ENCODE assay signal across 11 cellular contexts in the genomic region with DNA sequence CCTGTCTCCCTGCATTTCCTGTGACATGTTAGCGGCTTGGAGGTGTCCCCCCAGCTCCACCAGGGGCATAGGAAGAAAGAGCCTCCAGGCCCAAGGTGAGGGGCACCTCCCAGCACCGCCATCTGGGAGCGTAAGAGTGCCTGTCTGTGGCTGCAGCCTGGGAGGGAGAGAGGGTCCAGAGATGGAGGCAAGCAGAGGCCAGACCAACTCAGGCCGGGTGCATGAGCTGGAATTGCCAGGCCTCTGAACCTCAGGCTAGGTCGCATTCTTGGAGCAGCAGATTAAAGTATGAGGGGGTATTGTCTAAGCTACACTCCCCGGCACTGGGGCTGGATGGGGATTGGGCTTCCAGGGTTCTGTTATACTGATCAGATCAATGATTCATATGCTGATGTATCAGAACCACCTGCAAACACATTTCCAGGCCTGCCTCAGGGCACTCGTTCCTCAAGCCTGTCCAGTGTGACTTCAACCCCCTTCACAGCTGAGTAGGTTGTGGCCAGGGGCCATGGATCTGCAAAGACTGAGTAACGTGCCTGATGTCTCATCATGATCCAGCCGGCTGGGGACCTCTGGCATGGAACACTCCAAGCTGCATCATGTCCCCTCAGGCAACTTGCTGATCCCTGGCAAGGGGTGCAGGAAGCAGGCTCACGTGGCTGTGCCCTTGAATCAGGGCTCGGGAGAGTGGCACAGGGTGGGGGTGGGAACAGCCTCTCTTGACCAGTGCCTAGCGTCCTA.
A peak's percentile ranks its signal among the peaks of the same experiment; 100 is the strongest.
DNase-seq lines count a peak whose midpoint lies in the region; TF ChIP-seq lines count a peak whose summit lies in the region.
"Had no signal": no experiment of that assay in that cellular context is flagged by ENCODE, and none has a peak within 500 bp of the region (broad histone marks: within the 10 kb centered on the region; RNA-seq: fewer than 3 reads in every experiment).

No MANE protein-coding gene starts in this region.

- POLR2A ChIA-PET in activated CD4-positive, alpha-beta memory T cell treated with anti-CD3 and anti-CD28 coated beads for 36 hours (lab: Charles Lee), result no interaction called here

- peaks cover 32% of the 10 kb centered on the region for H3K4me1 Mint-ChIP-seq in activated naive CD4-positive, alpha-beta T cell treated with anti-CD3 and anti-CD28 coated beads, Interleukin-2, amount 10 ng/mL, durations not matched to agents 7 days and 5 days
- H3K4me1 Mint-ChIP-seq in activated CD4-positive, alpha-beta memory T cell treated with anti-CD3 and anti-CD28 coated beads for 36 hours (ENCODE audit: low read depth), result peaks cover 27% of the 10 kb centered on the region

- no peaks in the 10 kb centered on the region for H3K27me3 ChIP-seq in brain microvascular endothelial cell (replicated peaks)

- intact Hi-C loops in activated CD4-positive, alpha-beta memory T cell treated with anti-CD3 and anti-CD28 coated beads for 36 hours (cut with micrococcal nuclease), result no loop called here

- no peak for DNase-seq in activated naive CD4-positive, alpha-beta T cell treated with anti-CD3 and anti-CD28 coated beads, Interleukin-2, amount 10 ng/mL, durations not matched to agents 7 days and 5 days
- DNase-seq in activated naive CD4-positive, alpha-beta T cell (lab: John Stamatoyannopoulos, UW), result no peak
- DNase-seq in activated CD4-positive, alpha-beta memory T cell treated with anti-CD3 and anti-CD28 coated beads for 36 hours, result no peak
- DNase-seq in foreskin melanocyte (peak; percentile 68), midbrain (lab: John Stamatoyannopoulos, UW) (no peak), brain microvascular endothelial cell (no peak), NCI-H2227 treated with DMSO at 0.1 percent for 48 hours (lab: John Stamatoyannopoulos, UW) (no peak)
- DNase-seq: NCI-H1694 treated with DMSO at 0.1 percent for 48 hours, T-helper 9 cell had no signal

- peaks cover 3% of the 10 kb centered on the region for H3K27me3 Mint-ChIP-seq in activated naive CD4-positive, alpha-beta T cell treated with anti-CD3 and anti-CD28 coated beads, Interleukin-2, amount 10 ng/mL, durations not matched to agents 7 days and 5 days
- no peaks in the 10 kb centered on the region for H3K27me3 Mint-ChIP-seq in activated CD4-positive, alpha-beta memory T cell treated with anti-CD3 and anti-CD28 coated beads for 36 hours

- H3K27ac ChIP-seq in temporal lobe (ENCODE audit: low read depth, low read length), result peak overlapping the region; percentile 30
- no peak overlapping the region for H3K27ac ChIP-seq in brain microvascular endothelial cell

- H3K36me3 Mint-ChIP-seq in activated naive CD4-positive, alpha-beta T cell treated with anti-CD3 and anti-CD28 coated beads, Interleukin-2, amount 10 ng/mL, durations not matched to agents 7 days and 5 days, result peaks cover 9% of the 10 kb centered on the region
- H3K36me3 Mint-ChIP-seq in activated CD4-positive, alpha-beta memory T cell treated with anti-CD3 and anti-CD28 coated beads for 36 hours, result no peaks in the 10 kb centered on the region
- H3K36me3 Mint-ChIP-seq: CD14-positive monocyte had no signal

- no peak for TF ChIP-seq CTCF in brain microvascular endothelial cell (IDR thresholded peaks at IDR 0.05; ENCODE audit: low read depth, low read length, missing control alignments)

- no peaks in the 10 kb centered on the region for H3K36me3 ChIP-seq in brain microvascular endothelial cell (replicated peaks)

- no peak overlapping the region for H3K4me3 Mint-ChIP-seq in activated naive CD4-positive, alpha-beta T cell treated with anti-CD3 and anti-CD28 coated beads, Interleukin-2, amount 10 ng/mL, durations not matched to agents 7 days and 5 days
- H3K4me3 Mint-ChIP-seq in activated CD4-positive, alpha-beta memory T cell treated with anti-CD3 and anti-CD28 coated beads for 36 hours, result no peak overlapping the region

- in situ Hi-C loops in brain microvascular endothelial cell (cut with HindIII; ENCODE audit: low pct_ligation_motif_present, low sequenced_read_pairs), result no loop called here

- H3K9me3 Mint-ChIP-seq in activated naive CD4-positive, alpha-beta T cell treated with anti-CD3 and anti-CD28 coated beads, Interleukin-2, amount 10 ng/mL, durations not matched to agents 7 days and 5 days, result peaks cover 4% of the 10 kb centered on the region
- peaks cover 9% of the 10 kb centered on the region for H3K9me3 Mint-ChIP-seq in activated CD4-positive, alpha-beta memory T cell treated with anti-CD3 and anti-CD28 coated beads for 36 hours

- peak overlapping the region; percentile 89 for H3K27ac Mint-ChIP-seq in activated naive CD4-positive, alpha-beta T cell treated with anti-CD3 and anti-CD28 coated beads, Interleukin-2, amount 10 ng/mL, durations not matched to agents 7 days and 5 days
- H3K27ac Mint-ChIP-seq in activated CD4-positive, alpha-beta memory T cell treated with anti-CD3 and anti-CD28 coated beads for 36 hours, result peak overlapping the region; percentile 35

- CTCF ChIA-PET in activated naive CD4-positive, alpha-beta T cell treated with anti-CD3 and anti-CD28 coated beads, Interleukin-2, amount 10 ng/mL, durations not matched to agents 7 days and 5 days (lab: Charles Lee), result interaction anchor here (0.8 kb wide), 1 partner anchor 18 kb away, joined by 3 read pairs; no protein-coding TSS in a partner anchor
- CTCF ChIA-PET in activated CD4-positive, alpha-beta memory T cell treated with anti-CD3 and anti-CD28 coated beads for 36 hours (lab: Charles Lee), result interaction anchor here (2.3 kb wide), 1 partner anchor 73 kb away, joined by 7 read pairs; the partner anchor contains the start of gene HS1BP3

- H3K4me3 ChIP-seq in brain microvascular endothelial cell (ENCODE audit: low read depth, low read length), result no peak overlapping the region
